ENCODE assay signal across 23 cellular contexts in the genomic region with DNA sequence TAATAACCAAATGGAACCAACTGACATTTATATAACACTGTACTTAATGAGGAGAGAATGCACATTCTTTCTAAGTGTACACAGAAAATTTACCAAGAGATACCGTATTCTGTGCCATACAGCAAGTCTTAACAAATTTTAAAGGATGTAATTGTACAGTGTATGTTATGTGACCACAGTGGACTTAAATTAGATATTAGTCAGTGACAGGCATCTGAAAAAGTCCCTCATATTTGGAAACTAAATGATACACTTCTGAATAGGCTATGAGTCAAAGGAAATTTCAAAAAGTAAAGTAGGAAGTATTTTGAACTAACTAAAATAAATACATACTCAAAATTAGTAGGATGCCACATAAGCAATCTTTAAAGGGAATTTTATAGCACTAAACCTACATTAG. TPM values are rescaled to one million over a fixed set of nuclear protein-coding genes. Genes with fewer than 3 reads are reported as not detected.
DNase-seq lines count a peak whose midpoint lies in the region; ATAC-seq, FAIRE-seq and TF ChIP-seq lines count a peak whose summit lies in the region.
"Had no signal": no experiment of that assay in that cellular context is flagged by ENCODE, and none has a peak within 500 bp of the region (broad histone marks: within the 10 kb centered on the region; RNA-seq: fewer than 3 reads in every experiment).

No MANE protein-coding gene starts in this region.

- FAIRE-seq in GM12892 (lab: Jason Lieb, UNC): peak; percentile 56
- FAIRE-seq: small intestine had no signal

- peak; percentile 52 for ATAC-seq in esophagus mucosa
- no peak for ATAC-seq in activated T-cell treated with anti-CD3 and anti-CD28 coated beads, Interleukin-2, amount 50 U/mL, for 72 hours (replicated peaks in 1 of 2)
- ATAC-seq: left lobe of liver, Panc1, psoas muscle had no signal

- no peaks in the 10 kb centered on the region for H3K4me1 Mint-ChIP-seq in activated T-cell treated with anti-CD3 and anti-CD28 coated beads, Interleukin-2, amount 50 U/mL, for 72 hours (ENCODE audit: low read depth)
- H3K4me1 Mint-ChIP-seq: activated CD4-positive, alpha-beta memory T cell treated with anti-CD3 and anti-CD28 coated beads, Interleukin-2, amount 10 ng/mL, durations not matched to agents 7 days and 5 days had no signal

- TF ChIP-seq POLR2A in GM12892 (IDR thresholded peaks at IDR 0.05; ENCODE audit: low read depth, low read length): no peak

- H3K27ac Mint-ChIP-seq in activated T-cell treated with anti-CD3 and anti-CD28 coated beads, Interleukin-2, amount 50 U/mL, for 72 hours: no peak overlapping the region
- H3K27ac Mint-ChIP-seq: activated CD4-positive, alpha-beta memory T cell treated with anti-CD3 and anti-CD28 coated beads, Interleukin-2, amount 10 ng/mL, durations not matched to agents 7 days and 5 days had no signal

- peaks cover 0 to 1% of the 10 kb centered on the region in 2 donors for H3K36me3 Mint-ChIP-seq in activated T-cell treated with anti-CD3 and anti-CD28 coated beads, Interleukin-2, amount 50 U/mL, for 72 hours (ENCODE audit: insufficient read depth in 2 of 2)

- peaks cover 7% of the 10 kb centered on the region for H3K27me3 Mint-ChIP-seq in activated T-cell treated with anti-CD3 and anti-CD28 coated beads, Interleukin-2, amount 50 U/mL, for 72 hours (ENCODE audit: low read depth)

- no peak overlapping the region for H3K4me3 Mint-ChIP-seq in activated T-cell treated with anti-CD3 and anti-CD28 coated beads, Interleukin-2, amount 50 U/mL, for 72 hours
- H3K4me3 Mint-ChIP-seq: activated CD4-positive, alpha-beta memory T cell treated with anti-CD3 and anti-CD28 coated beads, Interleukin-2, amount 10 ng/mL, durations not matched to agents 7 days and 5 days had no signal

- DNase-seq in GM12892 (ENCODE audit: insufficient read length) (no peak), LHCN-M2 (ENCODE audit: low read depth) (peak; percentile 35), stromal cell of bone marrow (ENCODE audit: low read depth) (peak; percentile 27), NCI-H345 treated with DMSO at 0.1 percent for 48 hours (lab: John Stamatoyannopoulos, UW; ENCODE audit: unreplicated experiment) (no peak), NCI-H2081 (lab: John Stamatoyannopoulos, UW) (no peak)
- DNase-seq in activated T-cell treated with anti-CD3 and anti-CD28 coated beads, Interleukin-2, amount 50 U/mL, for 72 hours: no peak
- DNase-seq: activated CD4-positive, alpha-beta memory T cell treated with anti-CD3 and anti-CD28 coated beads, Interleukin-2, amount 10 ng/mL, durations not matched to agents 7 days and 5 days; activated CD4-positive, CD25-positive, alpha-beta regulatory T cell; activated naive CD4-positive, alpha-beta T cell; activated T-cell treated with anti-CD3 and anti-CD28 coated beads for 4 hours; Caco-2; erythroblast; Karpas-422; NCI-H1105; psoas muscle; small intestine; stimulated activated CD4-positive, alpha-beta T cell treated with anti-CD3 and anti-CD28 coated beads, Interleukin-2, amount 100 ng/mL, for 48 hours; stimulated activated naive CD4-positive, alpha-beta T cell treated with Interleukin-2 at 50 U/mL for 16 hours; T1000; thyroid gland had no signal

- H3K9me3 Mint-ChIP-seq in activated T-cell treated with anti-CD3 and anti-CD28 coated beads, Interleukin-2, amount 50 U/mL, for 72 hours: no peaks in the 10 kb centered on the region
- H3K9me3 Mint-ChIP-seq: activated CD4-positive, alpha-beta memory T cell treated with anti-CD3 and anti-CD28 coated beads, Interleukin-2, amount 10 ng/mL, durations not matched to agents 7 days and 5 days had no signal

RNA-seq across cellular contexts. Expression of gene P3H2, which starts 59.6 kb away (rescaled TPM):
- polyA plus RNA-seq in GM12892 (2012; ENCODE audit: missing spikeins): 125 TPM
- 7.8 and 7.9 TPM in 2 replicates for total RNA-seq in LHCN-M2 (2014; rRNA removed)
- 7.9 TPM for polyA plus RNA-seq in LHCN-M2 (2012)
- 15.0 TPM for total RNA-seq in esophagus mucosa
- total RNA-seq in activated T-cell treated with anti-CD3 and anti-CD28 coated beads, Interleukin-2, amount 50 U/mL, for 72 hours: not detected
- total RNA-seq: activated CD4-positive, alpha-beta memory T cell treated with anti-CD3 and anti-CD28 coated beads, Interleukin-2, amount 10 ng/mL, durations not matched to agents 7 days and 5 days had no signal

Comparison
In these comparisons a context has a peak if more than half of its experiments do, and no peak if none do; other contexts are left out.
1. DNase-seq: peak in LHCN-M2 (single experiment) and stromal cell of bone marrow (single experiment); none in GM12892 (single experiment), NCI-H345 treated with DMSO at 0.1 percent for 48 hours (single experiment), NCI-H2081 (0 of 2) and activated T-cell treated with anti-CD3 and anti-CD28 coated beads, Interleukin-2, amount 50 U/mL, for 72 hours (0 of 2).